21 cellular contexts compared by ENCODE assay signal in the genomic region with DNA sequence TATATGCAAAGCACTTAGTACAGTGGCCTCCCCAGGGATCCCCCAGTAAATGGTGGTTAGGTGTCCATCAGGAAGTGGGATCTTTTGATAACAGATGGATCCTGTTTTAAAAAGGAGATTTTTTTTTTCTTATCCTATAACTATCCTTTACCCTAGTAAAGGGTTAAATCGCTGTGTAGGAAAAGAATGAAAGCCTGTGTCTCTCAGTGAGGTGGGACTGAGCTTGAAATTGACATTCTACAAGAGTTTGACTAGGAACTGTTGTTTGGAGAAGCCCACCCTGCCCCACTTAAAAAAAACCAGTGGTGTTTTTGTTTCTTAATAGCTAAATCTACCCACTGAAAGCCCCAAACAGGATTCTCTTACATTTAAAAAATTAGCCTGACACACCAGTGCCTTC.
DNase-seq lines count a peak whose midpoint lies in the region; ATAC-seq, FAIRE-seq and TF ChIP-seq lines count a peak whose summit lies in the region.
"Had no signal": no experiment of that assay in that cellular context is flagged by ENCODE, and none has a peak within 500 bp of the region (broad histone marks: within the 10 kb centered on the region; RNA-seq: fewer than 3 reads in every experiment).

No MANE protein-coding gene starts in this region.

- no peak for TF ChIP-seq EP300 in HepG2 (IDR thresholded peaks at IDR 0.05; ENCODE audit: low read depth in 2 of 2, low read length in 2 of 2)
- TF ChIP-seq EP300 in HepG2 (CRISPR knock-in tag; IDR thresholded peaks at IDR 0.05; ENCODE audit: borderline replicate concordance), result no peak
- TF ChIP-seq EP300 in sigmoid colon (IDR thresholded peaks at IDR 0.05), result no peak

- TF ChIP-seq RAD21 in HepG2 (CRISPR knock-in tag; IDR thresholded peaks at IDR 0.05), result no peak

- no peak overlapping the region for H3K9ac ChIP-seq in HepG2 (ENCODE audit: insufficient read depth, low read depth, low read length)
- H3K9ac ChIP-seq: KMS-11 had no signal

- H3K36me3 ChIP-seq in HepG2 (replicated peaks in 1 of 2; ENCODE audit: control insufficient read depth in 1 of 2, insufficient read depth in 2 of 2, low read length in 2 of 2), result no peaks in the 10 kb centered on the region
- no peaks in the 10 kb centered on the region for H3K36me3 ChIP-seq in right lobe of liver
- no peaks in the 10 kb centered on the region for H3K36me3 ChIP-seq in hepatocyte (replicated peaks; ENCODE audit: insufficient read depth, low read depth)
- no peaks in the 10 kb centered on the region for H3K36me3 ChIP-seq in sigmoid colon
- H3K36me3 ChIP-seq: BE2C had no signal

- peaks cover 2% of the 10 kb centered on the region for H3K9me3 Mint-ChIP-seq in Calu3 (ENCODE audit: low read depth, unreplicated experiment)

- no peak for ATAC-seq in HepG2
- no peak for ATAC-seq in right lobe of liver
- no peak for ATAC-seq in GM18505 (IDR thresholded peaks at IDR 0.05; ENCODE audit: unreplicated experiment)

- H3K9me2 ChIP-seq in hepatocyte (replicated peaks; ENCODE audit: insufficient read depth), result no peaks in the 10 kb centered on the region

- TF ChIP-seq CTCF in HepG2 (CRISPR knock-in tag; IDR thresholded peaks at IDR 0.05) (no peak), right lobe of liver (IDR thresholded peaks at IDR 0.05) (no peak), hepatocyte (IDR thresholded peaks at IDR 0.05; ENCODE audit: poor library complexity) (no peak), sigmoid colon (IDR thresholded peaks at IDR 0.05) (no peak), Calu3 (IDR thresholded peaks at IDR 0.05; ENCODE audit: unreplicated experiment) (no peak)

- 5% methylated on average over 1 of the region's 1 CpG for WGBS in HepG2 (ENCODE audit: low lambda C conversion rate)
- WGBS in right lobe of liver (ENCODE audit: insufficient coverage, low coverage, low lambda C conversion rate, missing lambda C conversion rate), result 33% methylated on average over 1 of the region's 1 CpG
- 97% methylated on average over 1 of the region's 1 CpG for WGBS in hepatocyte (ENCODE audit: low lambda C conversion rate, missing lambda C conversion rate)
- whole genome bisulfite sequencing in sigmoid colon, 2 donors, result 75 to 77% methylated on average over 1 of the region's 1 CpG

- no peak overlapping the region for H3K27ac Mint-ChIP-seq in Calu3 (ENCODE audit: unreplicated experiment)

- CTCF ChIA-PET in HepG2 (lab: Yijun Ruan, JAX; ENCODE audit: low intra/inter-chr PET ratio, low total read pairs) (no interaction called here), Calu3 (lab: Charles Lee) (interaction anchor here (0.7 to 1.0 kb wide), 2 partner anchors 36 to 220 kb away, joined by 3 read pairs; no protein-coding TSS in a partner anchor)

- H3K27me3 Mint-ChIP-seq in Calu3 (ENCODE audit: unreplicated experiment), result no peaks in the 10 kb centered on the region

- intact Hi-C loops in HepG2 (cut with micrococcal nuclease; ENCODE audit: unreplicated experiment) (loop anchor here (2.0 kb wide), 1 partner anchor 36 kb away; no protein-coding TSS in a partner anchor), right lobe of liver (cut with DNase I) (no loop called here), sigmoid colon (cut with DNase I) (loop anchor here (5.0 kb wide), 1 partner anchor 164 kb away; no protein-coding TSS in a partner anchor), Calu3 (cut with micrococcal nuclease; ENCODE audit: unreplicated experiment) (no loop called here)

- no peak for TF ChIP-seq POLR2A in HepG2 (IDR thresholded peaks at IDR 0.05; ENCODE audit: insufficient read depth in 1 of 2, low read depth in 2 of 2, low read length in 2 of 2)
- no peak for TF ChIP-seq POLR2A in right lobe of liver (IDR thresholded peaks at IDR 0.05)
- TF ChIP-seq POLR2A in sigmoid colon (IDR thresholded peaks at IDR 0.05), result no peak
- no peak for TF ChIP-seq POLR2A in GM18505 (IDR thresholded peaks at IDR 0.05; ENCODE audit: borderline replicate concordance, extremely low read depth, insufficient read depth, insufficient read length)

- H3K36me3 Mint-ChIP-seq in Calu3 (ENCODE audit: insufficient read depth, unreplicated experiment), result peaks cover 6% of the 10 kb centered on the region

- H3K4me3 ChIP-seq in HepG2 (replicated peaks in 1 of 3; ENCODE audit: insufficient read depth in 1 of 3, low read depth in 2 of 3, low read length in 3 of 3), result peak overlapping the region in 2 of 3 experiments; percentile 4 to 12; a peak in 2 of 6 replicates
- H3K4me3 ChIP-seq in right lobe of liver, result no peak overlapping the region
- H3K4me3 ChIP-seq in hepatocyte, result no peak overlapping the region
- no peak overlapping the region for H3K4me3 ChIP-seq in sigmoid colon
- H3K4me3 ChIP-seq: PC-9 had no signal

- H3K79me2 ChIP-seq in HepG2 (ENCODE audit: insufficient read depth, low read length) (no peaks in the 10 kb centered on the region), hepatocyte (no peaks in the 10 kb centered on the region)

- H3K4me2 ChIP-seq in HepG2 (ENCODE audit: low read depth, low read length), result peak overlapping the region; percentile 55
- H3K4me2 ChIP-seq in hepatocyte, result peak overlapping the region; percentile 29
- H3K4me2 ChIP-seq: KMS-11, PC-9 had no signal

- POLR2A ChIA-PET in HepG2 (lab: Yijun Ruan, JAX), result interaction anchor here (0.7 to 1.2 kb wide), 3 partner anchors 11 to 35 kb away, joined by 3 to 4 read pairs (median 3); no protein-coding TSS in a partner anchor

- no peaks in the 10 kb centered on the region for H4K20me1 ChIP-seq in HepG2 (ENCODE audit: insufficient read depth, low read length)
- H4K20me1 ChIP-seq in hepatocyte (ENCODE audit: insufficient read depth, poor library complexity, severe bottlenecking), result no peaks in the 10 kb centered on the region

- no peak overlapping the region for H3K4me3 Mint-ChIP-seq in Calu3 (ENCODE audit: low read depth, unreplicated experiment)

- BruUV-seq in HepG2 (replicated peaks; lab: Mats Ljungman, UMichigan), result no TSS peak
- BruUV-seq in Calu3 (replicated peaks; lab: Mats Ljungman, UMichigan), result no TSS peak

- peaks cover 49% of the 10 kb centered on the region for H3K4me1 ChIP-seq in HepG2 (ENCODE audit: insufficient read depth, low read length)
- H3K4me1 ChIP-seq in right lobe of liver, result no peaks in the 10 kb centered on the region
- peaks cover 17% of the 10 kb centered on the region for H3K4me1 ChIP-seq in hepatocyte (ENCODE audit: insufficient read depth)
- peaks cover 0 to 35% (median 25%) of the 10 kb centered on the region in 4 donors for H3K4me1 ChIP-seq in sigmoid colon
- H3K4me1 ChIP-seq: BE2C had no signal

- no peak for FAIRE-seq in HepG2 (lab: Jason Lieb, UNC)

- in situ Hi-C loops in HepG2 (cut with HindIII; ENCODE audit: extremely low pct_ligation_motif_present, low pct_unique_long_range_greater_than_20kb), result no loop called here

- peaks cover 28% of the 10 kb centered on the region for H3K4me1 Mint-ChIP-seq in Calu3 (ENCODE audit: low read depth, unreplicated experiment)

- DNase-seq in HepG2 (ENCODE audit: low spot score) (no peak), right lobe of liver (no peak), hepatocyte (ENCODE audit: low spot score) (no peak), sigmoid colon (no peak), NAMALWA (ENCODE audit: low spot score) (no peak), Calu3 (no peak)
- DNase-seq: BE2C, DMS 273 treated with DMSO at 0.1 percent for 48 hours, DMS79 treated with DMSO at 0.1 percent for 48 hours, GOT3, HCEC 1CT, IMR-90, NCI-H1105, NCI-H146, NCI-H2029, NCI-H510A, PC-9, RPMI8226, SIG-M5 had no signal

- H3K27ac ChIP-seq in HepG2 (ENCODE audit: extremely low read length, insufficient read depth, low read length) (no peak overlapping the region), right lobe of liver (no peak overlapping the region), hepatocyte (peak overlapping the region; percentile 55), sigmoid colon (peak overlapping the region; percentile 7 to 64 (median 54))
- H3K27ac ChIP-seq: KMS-11, PC-9 had no signal

- H2AFZ ChIP-seq in HepG2 (ENCODE audit: low read length) (peak overlapping the region; percentile 66), hepatocyte (no peak overlapping the region)
- H2AFZ ChIP-seq: PC-9 had no signal

- H3K9me3 ChIP-seq in HepG2 (ENCODE audit: low read length), result peaks cover 6% of the 10 kb centered on the region; the same call in 1 of the 2 replicates
- H3K9me3 ChIP-seq in right lobe of liver, result no peaks in the 10 kb centered on the region
- H3K9me3 ChIP-seq in hepatocyte (ENCODE audit: low read depth), result no peaks in the 10 kb centered on the region
- no peaks in the 10 kb centered on the region for H3K9me3 ChIP-seq in sigmoid colon
- H3K9me3 ChIP-seq: BE2C had no signal

- H3K27me3 ChIP-seq in HepG2 (ENCODE audit: control insufficient read depth in 1 of 2, insufficient read depth in 2 of 2, low read length in 2 of 2) (peaks cover 0 to 14% of the 10 kb centered on the region in 2 experiments; a peak in 2 of 5 replicates), right lobe of liver (no peaks in the 10 kb centered on the region), hepatocyte (no peaks in the 10 kb centered on the region), sigmoid colon (no peaks in the 10 kb centered on the region)
- H3K27me3 ChIP-seq: BE2C had no signal

TF ChIP-seq in HepG2, 621 proteins besides CTCF, POLR2A, EP300 and RAD21 (continues in another document):
- TF ChIP-seq SIN3A (IDR thresholded peaks at IDR 0.05; ENCODE audit: borderline replicate concordance, low read depth, low read length) (no peak), FOXM1 (CRISPR knock-in tag; IDR thresholded peaks at IDR 0.05) (no peak)
- TF ChIP-seq, protein P1, sequence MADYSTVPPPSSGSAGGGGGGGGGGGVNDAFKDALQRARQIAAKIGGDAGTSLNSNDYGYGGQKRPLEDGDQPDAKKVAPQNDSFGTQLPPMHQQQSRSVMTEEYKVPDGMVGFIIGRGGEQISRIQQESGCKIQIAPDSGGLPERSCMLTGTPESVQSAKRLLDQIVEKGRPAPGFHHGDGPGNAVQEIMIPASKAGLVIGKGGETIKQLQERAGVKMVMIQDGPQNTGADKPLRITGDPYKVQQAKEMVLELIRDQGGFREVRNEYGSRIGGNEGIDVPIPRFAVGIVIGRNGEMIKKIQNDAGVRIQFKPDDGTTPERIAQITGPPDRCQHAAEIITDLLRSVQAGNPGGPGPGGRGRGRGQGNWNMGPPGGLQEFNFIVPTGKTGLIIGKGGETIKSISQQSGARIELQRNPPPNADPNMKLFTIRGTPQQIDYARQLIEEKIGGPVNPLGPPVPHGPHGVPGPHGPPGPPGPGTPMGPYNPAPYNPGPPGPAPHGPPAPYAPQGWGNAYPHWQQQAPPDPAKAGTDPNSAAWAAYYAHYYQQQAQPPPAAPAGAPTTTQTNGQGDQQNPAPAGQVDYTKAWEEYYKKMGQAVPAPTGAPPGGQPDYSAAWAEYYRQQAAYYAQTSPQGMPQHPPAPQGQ (CRISPR knock-in tag; IDR thresholded peaks at IDR 0.05; ENCODE audit: borderline replicate concordance), result no peak
- TF ChIP-seq, protein P2, sequence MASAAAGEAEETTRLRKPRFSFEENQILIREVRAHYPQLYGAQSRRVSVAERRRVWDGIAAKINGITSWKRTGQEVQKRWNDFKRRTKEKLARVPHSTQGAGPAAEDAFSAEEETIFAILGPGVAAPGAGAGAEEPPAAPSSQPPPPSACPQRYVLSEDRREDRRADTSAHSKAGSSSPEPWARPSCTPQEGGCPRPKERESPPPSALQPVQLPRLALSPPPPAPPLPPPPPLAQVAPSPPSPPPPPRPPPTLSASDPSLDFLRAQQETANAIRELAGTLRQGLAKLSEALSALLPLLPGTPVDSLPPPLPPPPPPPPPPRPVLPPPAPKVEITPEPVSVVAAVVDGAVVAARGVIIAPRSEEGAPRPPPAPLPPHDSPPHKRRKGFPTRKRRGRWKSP (CRISPR knock-in tag; IDR thresholded peaks at IDR 0.05), result 0 out of 2 replicates have a peak, but pooled peaks have one; percentile 25

Comparison
In these comparisons a context has a peak if more than half of its experiments do, and no peak if none do; other contexts are left out.
1. H3K4me3 ChIP-seq: peak in HepG2 (2 of 3); none in right lobe of liver (0 of 3), hepatocyte (single experiment) and sigmoid colon (0 of 4).
2. intact Hi-C loops: an anchor here in HepG2 (2.0 kb wide) and sigmoid colon (5.0 kb wide); none called in right lobe of liver and Calu3.
3. H3K27ac ChIP-seq: peak in hepatocyte (single experiment) and sigmoid colon (4 of 4); none in HepG2 (single experiment) and right lobe of liver (0 of 3).